In genomic region chr15:90387534-90388461, GRCh38 we compare ENCODE assay signal across 8 cellular contexts. TPM values are rescaled to one million over a fixed set of nuclear protein-coding genes. Genes with fewer than 3 reads are reported as not detected.
DNase-seq lines count a peak whose midpoint lies in the region; ATAC-seq and TF ChIP-seq lines count a peak whose summit lies in the region.

Gene IQGAP1, plus strand, starts transcription at chr15:90388242. Its CDS starts 100 bp downstream, at chr15:90388342.

- H3K9me3 ChIP-seq in left lung = no peaks in the 10 kb centered on the region

- CTCF ChIA-PET in BJ (lab: Yijun Ruan, JAX) = interaction anchor here (0.6 to 1.8 kb wide), 3 partner anchors 17 to 77 kb away, joined by 3 to 9 read pairs (median 3); no protein-coding TSS in a partner anchor
- CTCF ChIA-PET in activated CD4-positive, alpha-beta T cell treated with anti-CD3 and anti-CD28 coated beads, Interleukin-2, amount 10 ng/mL, durations not matched to agents 7 days and 5 days (lab: Charles Lee) = interaction anchor here (0.5 to 2.5 kb wide), 12 partner anchors 9 to 214 kb away, joined by 3 to 13 read pairs (median 4); no protein-coding TSS in a partner anchor

- POLR2A ChIA-PET in BJ (lab: Charles Lee) = interaction anchor here (0.5 to 1.3 kb wide), 6 partner anchors 14 to 172 kb away, joined by 3 to 5 read pairs (median 3); no protein-coding TSS in a partner anchor
- POLR2A ChIA-PET in activated CD4-positive, alpha-beta T cell treated with anti-CD3 and anti-CD28 coated beads, Interleukin-2, amount 10 ng/mL, durations not matched to agents 7 days and 5 days (lab: Charles Lee) = interaction anchor here (1.3 to 1.6 kb wide), 3 partner anchors 10 to 26 kb away, joined by 6 to 7 read pairs (median 6); no protein-coding TSS in a partner anchor

- peak within 1 kb of the TSS; percentile 98 for H3K4me3 Mint-ChIP-seq in activated CD4-positive, alpha-beta T cell treated with anti-CD3 and anti-CD28 coated beads, Interleukin-2, amount 10 ng/mL, durations not matched to agents 7 days and 5 days

- no peaks in the 10 kb centered on the region for H3K27me3 Mint-ChIP-seq in activated CD4-positive, alpha-beta T cell treated with anti-CD3 and anti-CD28 coated beads, Interleukin-2, amount 10 ng/mL, durations not matched to agents 7 days and 5 days

- H3K36me3 ChIP-seq in BJ (ENCODE audit: control insufficient read depth, insufficient read depth, low read length) (no peaks in the 10 kb centered on the region), left lung (peaks cover 0 to 22% of the 10 kb centered on the region in 2 donors)

- H3K27ac Mint-ChIP-seq in activated CD4-positive, alpha-beta T cell treated with anti-CD3 and anti-CD28 coated beads, Interleukin-2, amount 10 ng/mL, durations not matched to agents 7 days and 5 days = peak within 1 kb of the TSS; percentile 98

- peak; percentile 67 for DNase-seq in BJ (ENCODE audit: low read depth)
- DNase-seq in NCI-H526 treated with DMSO at 0.1 percent for 48 hours (lab: John Stamatoyannopoulos, UW) = peak; percentile 91
- DNase-seq in activated CD4-positive, alpha-beta T cell treated with anti-CD3 and anti-CD28 coated beads, Interleukin-2, amount 10 ng/mL, durations not matched to agents 7 days and 5 days = peak; percentile 98
- peak; percentile 85 for DNase-seq in dedifferentiated amniotic fluid mesenchymal stem cell (ENCODE audit: extremely low spot score)
- DNase-seq in left lung = peak; percentile 98 to 99
- DNase-seq in stimulated activated CD4-positive, alpha-beta T cell treated with anti-CD3 and anti-CD28 coated beads, Interleukin-2, amount 100 ng/mL, for 48 hours = peak; percentile 94 to 97

- intact Hi-C loops in left lung (cut with DNase I) = no loop called here

- H3K4me1 Mint-ChIP-seq in activated CD4-positive, alpha-beta T cell treated with anti-CD3 and anti-CD28 coated beads, Interleukin-2, amount 10 ng/mL, durations not matched to agents 7 days and 5 days = peaks cover 48% of the 10 kb centered on the region

- no peaks in the 10 kb centered on the region for H3K9me3 Mint-ChIP-seq in activated CD4-positive, alpha-beta T cell treated with anti-CD3 and anti-CD28 coated beads, Interleukin-2, amount 10 ng/mL, durations not matched to agents 7 days and 5 days

- ATAC-seq in GM19324 (IDR thresholded peaks at IDR 0.05; ENCODE audit: low FRiP score, unreplicated experiment) = peak; percentile 96
- ATAC-seq in HG03469 (IDR thresholded peaks at IDR 0.05; ENCODE audit: unreplicated experiment) = peak; percentile 74
- ATAC-seq in left lung = peak; percentile 97

- peaks cover 24 to 43% of the 10 kb centered on the region in 2 donors for H3K4me1 ChIP-seq in left lung

- H3K36me3 Mint-ChIP-seq in activated CD4-positive, alpha-beta T cell treated with anti-CD3 and anti-CD28 coated beads, Interleukin-2, amount 10 ng/mL, durations not matched to agents 7 days and 5 days (ENCODE audit: low read depth) = peaks cover 30% of the 10 kb centered on the region

- TF ChIP-seq CTCF in BJ (IDR thresholded peaks at IDR 0.05; ENCODE audit: insufficient read depth, low read depth, low read length) (no peak), left lung (IDR thresholded peaks at IDR 0.05) (no peak)

- H3K27me3 ChIP-seq in BJ (ENCODE audit: control insufficient read depth, insufficient read depth, low read length) (no peaks in the 10 kb centered on the region), left lung (no peaks in the 10 kb centered on the region)

- H3K27ac ChIP-seq in left lung = peak within 1 kb of the TSS; percentile 97 to 100

- H3K4me3 ChIP-seq in BJ (ENCODE audit: low read depth, low read length) = peak within 1 kb of the TSS; percentile 87
- peak within 1 kb of the TSS; percentile 67 to 78 for H3K4me3 ChIP-seq in left lung

RNA-seq across cellular contexts. Expression of gene IQGAP1, which starts in this region (rescaled TPM):
- 88.7 and 137 TPM in 2 replicates for polyA plus RNA-seq in BJ (2011; rRNA removed)
- 164 and 170 TPM in 2 replicates for polyA minus RNA-seq in BJ (2011; rRNA and poly(A)+ RNA removed)
- total RNA-seq in activated CD4-positive, alpha-beta T cell treated with anti-CD3 and anti-CD28 coated beads, Interleukin-2, amount 10 ng/mL, durations not matched to agents 7 days and 5 days = 100 to 1,000 TPM; 222 to 296 TPM
- 100 to 1,000 TPM; 257 to 296 TPM for total RNA-seq in left lung

Comparison
In these comparisons a context has a peak if more than half of its experiments do, and no peak if none do; other contexts are left out.
1. Peak in every context shown above with its lines: DNase-seq, ATAC-seq, H3K4me3 ChIP-seq and H3K27ac ChIP-seq.